1 cellular context compared by ENCODE assay signal in the genomic region with DNA sequence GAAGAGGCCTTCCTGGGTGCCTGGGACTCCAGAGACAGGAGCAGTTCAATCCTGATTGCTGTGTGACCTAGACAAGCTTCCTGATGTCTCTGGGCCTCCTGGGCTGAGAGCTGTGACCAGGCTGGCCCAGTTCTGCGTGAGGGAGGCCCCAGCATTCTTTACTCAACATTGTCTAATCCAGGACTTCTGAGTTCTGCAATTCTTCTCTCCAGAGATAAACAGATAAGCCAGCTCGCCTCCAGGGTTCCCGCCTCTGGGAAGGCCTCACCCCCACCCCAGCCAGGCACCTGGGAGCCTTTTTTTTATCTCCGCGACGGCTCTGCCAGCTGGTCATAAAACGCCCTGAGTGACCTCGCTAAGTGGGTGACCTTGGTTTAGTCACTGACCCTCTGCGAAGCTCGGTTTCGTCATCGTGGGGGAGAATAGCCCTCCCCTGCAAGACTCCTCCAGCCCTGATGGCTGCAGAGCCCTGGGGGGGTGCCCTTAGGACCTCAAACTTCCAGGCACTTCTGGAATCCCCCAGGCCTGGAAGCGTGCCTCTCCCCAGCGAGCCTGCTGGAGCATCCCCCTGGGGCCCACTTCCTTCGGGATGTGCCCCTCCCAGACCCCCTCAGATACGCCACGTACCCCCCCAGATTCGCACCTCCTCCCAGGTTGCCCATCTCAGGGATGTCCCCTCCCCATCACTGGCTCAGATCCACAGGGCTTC.
TF ChIP-seq lines count a peak whose summit lies in the region.

No MANE protein-coding gene starts in this region.

TF ChIP-seq in HCT116, 20 proteins besides CTCF, POLR2A, EP300 and RAD21:
- TF ChIP-seq, protein P1, sequence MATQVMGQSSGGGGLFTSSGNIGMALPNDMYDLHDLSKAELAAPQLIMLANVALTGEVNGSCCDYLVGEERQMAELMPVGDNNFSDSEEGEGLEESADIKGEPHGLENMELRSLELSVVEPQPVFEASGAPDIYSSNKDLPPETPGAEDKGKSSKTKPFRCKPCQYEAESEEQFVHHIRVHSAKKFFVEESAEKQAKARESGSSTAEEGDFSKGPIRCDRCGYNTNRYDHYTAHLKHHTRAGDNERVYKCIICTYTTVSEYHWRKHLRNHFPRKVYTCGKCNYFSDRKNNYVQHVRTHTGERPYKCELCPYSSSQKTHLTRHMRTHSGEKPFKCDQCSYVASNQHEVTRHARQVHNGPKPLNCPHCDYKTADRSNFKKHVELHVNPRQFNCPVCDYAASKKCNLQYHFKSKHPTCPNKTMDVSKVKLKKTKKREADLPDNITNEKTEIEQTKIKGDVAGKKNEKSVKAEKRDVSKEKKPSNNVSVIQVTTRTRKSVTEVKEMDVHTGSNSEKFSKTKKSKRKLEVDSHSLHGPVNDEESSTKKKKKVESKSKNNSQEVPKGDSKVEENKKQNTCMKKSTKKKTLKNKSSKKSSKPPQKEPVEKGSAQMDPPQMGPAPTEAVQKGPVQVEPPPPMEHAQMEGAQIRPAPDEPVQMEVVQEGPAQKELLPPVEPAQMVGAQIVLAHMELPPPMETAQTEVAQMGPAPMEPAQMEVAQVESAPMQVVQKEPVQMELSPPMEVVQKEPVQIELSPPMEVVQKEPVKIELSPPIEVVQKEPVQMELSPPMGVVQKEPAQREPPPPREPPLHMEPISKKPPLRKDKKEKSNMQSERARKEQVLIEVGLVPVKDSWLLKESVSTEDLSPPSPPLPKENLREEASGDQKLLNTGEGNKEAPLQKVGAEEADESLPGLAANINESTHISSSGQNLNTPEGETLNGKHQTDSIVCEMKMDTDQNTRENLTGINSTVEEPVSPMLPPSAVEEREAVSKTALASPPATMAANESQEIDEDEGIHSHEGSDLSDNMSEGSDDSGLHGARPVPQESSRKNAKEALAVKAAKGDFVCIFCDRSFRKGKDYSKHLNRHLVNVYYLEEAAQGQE (IDR thresholded peaks at IDR 0.05; ENCODE audit: low read depth) = no peak
- no peak for TF ChIP-seq FOSL1 (IDR thresholded peaks at IDR 0.05; ENCODE audit: low read depth)
- TF ChIP-seq TCF7L2 (IDR thresholded peaks at IDR 0.05; ENCODE audit: borderline replicate concordance, extremely low read depth, insufficient read depth, insufficient read length) = no peak
- TF ChIP-seq, protein P2, sequence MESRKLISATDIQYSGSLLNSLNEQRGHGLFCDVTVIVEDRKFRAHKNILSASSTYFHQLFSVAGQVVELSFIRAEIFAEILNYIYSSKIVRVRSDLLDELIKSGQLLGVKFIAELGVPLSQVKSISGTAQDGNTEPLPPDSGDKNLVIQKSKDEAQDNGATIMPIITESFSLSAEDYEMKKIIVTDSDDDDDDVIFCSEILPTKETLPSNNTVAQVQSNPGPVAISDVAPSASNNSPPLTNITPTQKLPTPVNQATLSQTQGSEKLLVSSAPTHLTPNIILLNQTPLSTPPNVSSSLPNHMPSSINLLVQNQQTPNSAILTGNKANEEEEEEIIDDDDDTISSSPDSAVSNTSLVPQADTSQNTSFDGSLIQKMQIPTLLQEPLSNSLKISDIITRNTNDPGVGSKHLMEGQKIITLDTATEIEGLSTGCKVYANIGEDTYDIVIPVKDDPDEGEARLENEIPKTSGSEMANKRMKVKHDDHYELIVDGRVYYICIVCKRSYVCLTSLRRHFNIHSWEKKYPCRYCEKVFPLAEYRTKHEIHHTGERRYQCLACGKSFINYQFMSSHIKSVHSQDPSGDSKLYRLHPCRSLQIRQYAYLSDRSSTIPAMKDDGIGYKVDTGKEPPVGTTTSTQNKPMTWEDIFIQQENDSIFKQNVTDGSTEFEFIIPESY (IDR thresholded peaks at IDR 0.05; ENCODE audit: extremely low read depth, insufficient replicate concordance, low read length) = no peak
- TF ChIP-seq ELF1 (IDR thresholded peaks at IDR 0.05; ENCODE audit: borderline replicate concordance, low read depth) = no peak
- TF ChIP-seq POLR2AphosphoS5 (IDR thresholded peaks at IDR 0.05; ENCODE audit: low read depth, low read length) = no peak
- TF ChIP-seq EZH2 (IDR thresholded peaks at IDR 0.05) = no peak
- TF ChIP-seq CBX3 (IDR thresholded peaks at IDR 0.05; ENCODE audit: low read depth) = no peak
- TF ChIP-seq ZFX (IDR thresholded peaks at IDR 0.05) = no peak
- TF ChIP-seq SP1 (IDR thresholded peaks at IDR 0.05; ENCODE audit: low read depth) = no peak
- no peak for TF ChIP-seq EZH2phosphoT487 (IDR thresholded peaks at IDR 0.05; ENCODE audit: borderline replicate concordance)
- TF ChIP-seq, protein P3, sequence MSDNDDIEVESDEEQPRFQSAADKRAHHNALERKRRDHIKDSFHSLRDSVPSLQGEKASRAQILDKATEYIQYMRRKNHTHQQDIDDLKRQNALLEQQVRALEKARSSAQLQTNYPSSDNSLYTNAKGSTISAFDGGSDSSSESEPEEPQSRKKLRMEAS (IDR thresholded peaks at IDR 0.05) = no peak
- TF ChIP-seq SIN3A (IDR thresholded peaks at IDR 0.05; ENCODE audit: low read depth) = no peak
- no peak for TF ChIP-seq YY1 (IDR thresholded peaks at IDR 0.05; ENCODE audit: extremely low read depth, insufficient replicate concordance, low read depth, low read length)
- TF ChIP-seq JUND (IDR thresholded peaks at IDR 0.05) = no peak
- TF ChIP-seq CEBPB (IDR thresholded peaks at IDR 0.05; ENCODE audit: low read depth) = no peak
- no peak for TF ChIP-seq ZNF274 (IDR thresholded peaks at IDR 0.05; ENCODE audit: low read depth, low read length)
- no peak for TF ChIP-seq EGR1 (IDR thresholded peaks at IDR 0.05; ENCODE audit: low read depth)
- no peak for TF ChIP-seq SRF (IDR thresholded peaks at IDR 0.05; ENCODE audit: low read depth)
